Comparison of ENCODE assay signal across 9 cellular contexts in genomic region chr14:55339770-55340169, GRCh38.
DNase-seq lines count a peak whose midpoint lies in the region; ATAC-seq and TF ChIP-seq lines count a peak whose summit lies in the region.
"Had no signal": no experiment of that assay in that cellular context is flagged by ENCODE, and none has a peak within 500 bp of the region (broad histone marks: within the 10 kb centered on the region; RNA-seq: fewer than 3 reads in every experiment).

No MANE protein-coding gene starts in this region.

- H3K27ac Mint-ChIP-seq in WTC11: no peak overlapping the region
- no peak overlapping the region for H3K27ac Mint-ChIP-seq in activated CD8-positive, alpha-beta memory T cell treated with anti-CD3 and anti-CD28 coated beads, Interleukin-2, amount 10 ng/mL, durations not matched to agents 7 days and 5 days

- peak; percentile 34 to 40 for DNase-seq in activated CD4-positive, alpha-beta T cell treated with anti-CD3 and anti-CD28 coated beads for 4 hours
- DNase-seq in activated CD4-positive, alpha-beta T cell treated with anti-CD3 and anti-CD28 coated beads, Interleukin-2, amount 50 U/mL, for 1 hour: no peak
- DNase-seq in WTC11 (ENCODE audit: low spot score) (no peak), skeletal muscle cell (ENCODE audit: low read depth) (peak; percentile 3), NCI-H446 (lab: John Stamatoyannopoulos, UW) (no peak), amygdala (lab: John Stamatoyannopoulos, UW) (no peak)
- no peak for DNase-seq in activated CD8-positive, alpha-beta memory T cell treated with anti-CD3 and anti-CD28 coated beads, Interleukin-2, amount 10 ng/mL, durations not matched to agents 7 days and 5 days

- TF ChIP-seq CTCF in WTC11 (IDR thresholded peaks at IDR 0.05): no peak

- no peaks in the 10 kb centered on the region for H3K27me3 Mint-ChIP-seq in WTC11 (ENCODE audit: low read depth)
- no peaks in the 10 kb centered on the region for H3K27me3 Mint-ChIP-seq in activated CD8-positive, alpha-beta memory T cell treated with anti-CD3 and anti-CD28 coated beads, Interleukin-2, amount 10 ng/mL, durations not matched to agents 7 days and 5 days

- H3K4me3 Mint-ChIP-seq in WTC11: no peak overlapping the region
- H3K4me3 Mint-ChIP-seq in activated CD8-positive, alpha-beta memory T cell treated with anti-CD3 and anti-CD28 coated beads, Interleukin-2, amount 10 ng/mL, durations not matched to agents 7 days and 5 days: no peak overlapping the region

- no peaks in the 10 kb centered on the region for H3K9me3 Mint-ChIP-seq in WTC11
- no peaks in the 10 kb centered on the region for H3K9me3 Mint-ChIP-seq in activated CD8-positive, alpha-beta memory T cell treated with anti-CD3 and anti-CD28 coated beads, Interleukin-2, amount 10 ng/mL, durations not matched to agents 7 days and 5 days (ENCODE audit: low read depth)

- no peak overlapping the region for H3K4me3 ChIP-seq in skeletal muscle cell (ENCODE audit: low read depth, low read length)

- ATAC-seq in HG02852 (IDR thresholded peaks at IDR 0.05; ENCODE audit: unreplicated experiment) (peak; percentile 90), WTC11 (peak; percentile 24; the same call in 1 of the 2 replicates)
- no peak for ATAC-seq in activated CD8-positive, alpha-beta memory T cell treated with anti-CD3 and anti-CD28 coated beads, Interleukin-2, amount 10 ng/mL, durations not matched to agents 7 days and 5 days
- ATAC-seq: HCT116 had no signal

- H3K4me1 Mint-ChIP-seq in WTC11: peaks cover 16% of the 10 kb centered on the region
- peaks cover 56% of the 10 kb centered on the region for H3K4me1 Mint-ChIP-seq in activated CD8-positive, alpha-beta memory T cell treated with anti-CD3 and anti-CD28 coated beads, Interleukin-2, amount 10 ng/mL, durations not matched to agents 7 days and 5 days

- POLR2A ChIA-PET in WTC11 (lab: Charles Lee): no interaction called here

- H3K36me3 Mint-ChIP-seq in WTC11: no peaks in the 10 kb centered on the region
- peaks cover 4% of the 10 kb centered on the region for H3K36me3 Mint-ChIP-seq in activated CD8-positive, alpha-beta memory T cell treated with anti-CD3 and anti-CD28 coated beads, Interleukin-2, amount 10 ng/mL, durations not matched to agents 7 days and 5 days

- CTCF ChIA-PET in WTC11 (lab: Charles Lee): no interaction called here
- CTCF ChIA-PET in activated CD8-positive, alpha-beta memory T cell treated with anti-CD3 and anti-CD28 coated beads, Interleukin-2, amount 10 ng/mL, durations not matched to agents 7 days and 5 days (lab: Charles Lee): interaction anchor here (1.2 kb wide), 1 partner anchor 15 kb away, joined by 4 read pairs; no protein-coding TSS in a partner anchor

TF ChIP-seq in WTC11, 78 proteins besides CTCF, POLR2A, EP300 and RAD21:
- TF ChIP-seq AR (CRISPR knock-in tag; IDR thresholded peaks at IDR 0.05): no peak
- TF ChIP-seq ZNF671 (CRISPR knock-in tag; IDR thresholded peaks at IDR 0.05): no peak
- TF ChIP-seq KAT7 (CRISPR knock-in tag; IDR thresholded peaks at IDR 0.05; ENCODE audit: borderline replicate concordance): no peak

Comparison
In these comparisons a context has a peak if more than half of its experiments do, and no peak if none do; other contexts are left out.
1. DNase-seq: peak in activated CD4-positive, alpha-beta T cell treated with anti-CD3 and anti-CD28 coated beads for 4 hours (2 of 2) and skeletal muscle cell (single experiment); none in activated CD4-positive, alpha-beta T cell treated with anti-CD3 and anti-CD28 coated beads, Interleukin-2, amount 50 U/mL, for 1 hour (single experiment), WTC11 (single experiment), activated CD8-positive, alpha-beta memory T cell treated with anti-CD3 and anti-CD28 coated beads, Interleukin-2, amount 10 ng/mL, durations not matched to agents 7 days and 5 days (single experiment), NCI-H446 (0 of 2) and amygdala (0 of 56).